Comparison of ENCODE assay signal across 8 cellular contexts in genomic region chr18:12038082-12038660, GRCh38. TPM values are rescaled to one million over a fixed set of nuclear protein-coding genes. Genes with fewer than 3 reads are reported as not detected.
DNase-seq lines count a peak whose midpoint lies in the region; ATAC-seq, FAIRE-seq and TF ChIP-seq lines count a peak whose summit lies in the region.

No MANE protein-coding gene starts in this region.

- H3K27ac ChIP-seq in CD4-positive, alpha-beta T cell (ENCODE audit: low read depth, low read length) = no peak overlapping the region
- H3K27ac ChIP-seq in hepatocyte (no peak overlapping the region), small intestine (ENCODE audit: low read depth in 1 of 2, low read length in 1 of 2) (no peak overlapping the region)

- H3K4me3 ChIP-seq in hepatocyte (no peak overlapping the region), small intestine (ENCODE audit: low read depth in 1 of 2, low read length in 2 of 2) (peak overlapping the region; percentile 3 to 57)

- no peak for TF ChIP-seq CTCF in CD4-positive, alpha-beta T cell (IDR thresholded peaks at IDR 0.05)
- no peak for TF ChIP-seq CTCF in hepatocyte (IDR thresholded peaks at IDR 0.05; ENCODE audit: poor library complexity)

- H3K9me3 Mint-ChIP-seq in CD4-positive, alpha-beta T cell = no peaks in the 10 kb centered on the region
- no peaks in the 10 kb centered on the region for H3K9me3 Mint-ChIP-seq in activated naive CD4-positive, alpha-beta T cell treated with anti-CD3 and anti-CD28 coated beads for 36 hours

- no peaks in the 10 kb centered on the region for H3K79me2 ChIP-seq in hepatocyte

- FAIRE-seq in small intestine (lab: Jason Lieb, UNC) (no peak), urothelium cell line (lab: Jason Lieb, UNC) (no peak)

- DNase-seq in CD4-positive, alpha-beta T cell = no peak
- DNase-seq in HPDE6-E6E7 (ENCODE audit: extremely low spot score) = peak; percentile 26
- DNase-seq in activated naive CD4-positive, alpha-beta T cell treated with anti-CD3 and anti-CD28 coated beads for 36 hours = peak; percentile 23
- peak; percentile 48 for DNase-seq in hepatocyte (ENCODE audit: low spot score)
- no peak for DNase-seq in small intestine
- DNase-seq in urothelium cell line (ENCODE audit: low spot score) = no peak
- no peak for DNase-seq in MV-4-11 (lab: John Stamatoyannopoulos, UW)

- no peaks in the 10 kb centered on the region for H3K36me3 Mint-ChIP-seq in CD4-positive, alpha-beta T cell (ENCODE audit: low read depth)
- H3K36me3 Mint-ChIP-seq in activated naive CD4-positive, alpha-beta T cell treated with anti-CD3 and anti-CD28 coated beads for 36 hours (ENCODE audit: low read depth) = no peaks in the 10 kb centered on the region

- H3K27ac Mint-ChIP-seq in CD4-positive, alpha-beta T cell = no peak overlapping the region
- no peak overlapping the region for H3K27ac Mint-ChIP-seq in activated naive CD4-positive, alpha-beta T cell treated with anti-CD3 and anti-CD28 coated beads for 36 hours

- H3K4me3 Mint-ChIP-seq in CD4-positive, alpha-beta T cell = peak overlapping the region; percentile 56
- H3K4me3 Mint-ChIP-seq in activated naive CD4-positive, alpha-beta T cell treated with anti-CD3 and anti-CD28 coated beads for 36 hours = peak overlapping the region; percentile 41

- ATAC-seq in CD4-positive, alpha-beta T cell (ENCODE audit: poor library complexity) = peak; percentile 15
- ATAC-seq in GM21528 (IDR thresholded peaks at IDR 0.05; ENCODE audit: low FRiP score, unreplicated experiment) = no peak

- peak overlapping the region; percentile 98 for H3K4me2 ChIP-seq in hepatocyte

- no peaks in the 10 kb centered on the region for H3K9me3 ChIP-seq in CD4-positive, alpha-beta T cell (ENCODE audit: control insufficient read depth, low read length)
- no peaks in the 10 kb centered on the region for H3K9me3 ChIP-seq in hepatocyte (ENCODE audit: low read depth)
- H3K9me3 ChIP-seq in small intestine (ENCODE audit: control insufficient read depth, low read depth) = no peaks in the 10 kb centered on the region

- H3K27me3 Mint-ChIP-seq in CD4-positive, alpha-beta T cell = peaks cover 23% of the 10 kb centered on the region
- H3K27me3 Mint-ChIP-seq in activated naive CD4-positive, alpha-beta T cell treated with anti-CD3 and anti-CD28 coated beads for 36 hours (ENCODE audit: low read depth) = peaks cover 5% of the 10 kb centered on the region

- POLR2A ChIA-PET in CD4-positive, alpha-beta T cell (lab: Charles Lee) = no interaction called here

- CTCF ChIA-PET in CD4-positive, alpha-beta T cell (lab: Charles Lee) = interaction anchor here (2.2 to 2.7 kb wide), 2 partner anchors 100 to 305 kb away, joined by 12 to 15 read pairs; no protein-coding TSS in a partner anchor
- CTCF ChIA-PET in activated naive CD4-positive, alpha-beta T cell treated with anti-CD3 and anti-CD28 coated beads for 36 hours (lab: Charles Lee) = interaction anchor here (0.6 to 11.1 kb wide), 17 partner anchors 8 to 382 kb away, joined by 3 to 115 read pairs (median 4); partner anchors contain the start of gene IMPA2

- peaks cover 5% of the 10 kb centered on the region for H3K4me1 Mint-ChIP-seq in CD4-positive, alpha-beta T cell (ENCODE audit: low read depth)
- H3K4me1 Mint-ChIP-seq in activated naive CD4-positive, alpha-beta T cell treated with anti-CD3 and anti-CD28 coated beads for 36 hours (ENCODE audit: low read depth) = peaks cover 10% of the 10 kb centered on the region

- H3K36me3 ChIP-seq in hepatocyte (replicated peaks; ENCODE audit: insufficient read depth, low read depth) = no peaks in the 10 kb centered on the region
- H3K36me3 ChIP-seq in small intestine (ENCODE audit: control insufficient read depth in 2 of 2, insufficient read depth in 2 of 2, low read length in 2 of 2) = no peaks in the 10 kb centered on the region

- WGBS in hepatocyte (ENCODE audit: low lambda C conversion rate, missing lambda C conversion rate) = 25% methylated on average over 27 of the region's 30 CpGs
- WGBS in small intestine, 3 donors = 21 to 30% (median 26%) methylated on average over 18 to 30 of the region's 30 CpGs

- no peaks in the 10 kb centered on the region for H3K9me2 ChIP-seq in hepatocyte (replicated peaks; ENCODE audit: insufficient read depth)

- H3K4me1 ChIP-seq in hepatocyte (ENCODE audit: insufficient read depth) = no peaks in the 10 kb centered on the region
- H3K4me1 ChIP-seq in small intestine (ENCODE audit: control insufficient read depth in 2 of 2, insufficient read depth in 1 of 2, low read depth in 1 of 2, low read length in 1 of 2) = no peaks in the 10 kb centered on the region

- no peaks in the 10 kb centered on the region for H4K20me1 ChIP-seq in hepatocyte (ENCODE audit: insufficient read depth, poor library complexity, severe bottlenecking)

- intact Hi-C loops in CD4-positive, alpha-beta T cell (cut with DNase I, micrococcal nuclease) = loop anchor here (2.0 to 5.0 kb wide), 4 partner anchors 305 to 1187 kb away; no protein-coding TSS in a partner anchor
- intact Hi-C loops in activated naive CD4-positive, alpha-beta T cell treated with anti-CD3 and anti-CD28 coated beads for 36 hours (cut with micrococcal nuclease) = loop anchor here (1.0 to 10.0 kb wide), 3 partner anchors 187 to 1183 kb away; partner anchors contain the start of gene CHMP1B

- H3K27me3 ChIP-seq in CD4-positive, alpha-beta T cell (ENCODE audit: control insufficient read depth, insufficient read depth, low read length) = peaks cover 15% of the 10 kb centered on the region
- H3K27me3 ChIP-seq in hepatocyte = no peaks in the 10 kb centered on the region
- H3K27me3 ChIP-seq in small intestine (ENCODE audit: control insufficient read depth in 2 of 2, insufficient read depth in 2 of 2, low read length in 2 of 2) = no peaks in the 10 kb centered on the region

- peak overlapping the region; percentile 82 for H2AFZ ChIP-seq in hepatocyte

RNA-seq across cellular contexts. Expression of gene ANKRD62, which starts 55.5 kb away (rescaled TPM):
- total RNA-seq in CD4-positive, alpha-beta T cell = not detected
- total RNA-seq in activated naive CD4-positive, alpha-beta T cell treated with anti-CD3 and anti-CD28 coated beads for 36 hours = not detected
- not detected in 2 replicates for total RNA-seq in hepatocyte
- not detected in 2 replicates for polyA plus RNA-seq in hepatocyte
- polyA plus RNA-seq in small intestine = under 1 TPM in 1 of 3 donors, not detected in 2; 0.27 TPM

RNA-seq across cellular contexts. Expression of gene IMPA2, which starts 56.9 kb away (rescaled TPM):
- 1 to 10 TPM; 1.7 to 2.5 TPM for total RNA-seq in CD4-positive, alpha-beta T cell
- total RNA-seq in activated naive CD4-positive, alpha-beta T cell treated with anti-CD3 and anti-CD28 coated beads for 36 hours = 10 to 100 TPM; 23.6 to 28.9 TPM
- 72.4 and 75.6 TPM in 2 replicates for total RNA-seq in hepatocyte
- polyA plus RNA-seq in hepatocyte (116 and 130 TPM in 2 replicates), small intestine (10 to 100 TPM; 22.6 to 58.3 (median 26.7) TPM)

Comparison
In these comparisons a context has a peak if more than half of its experiments do, and no peak if none do; other contexts are left out.
1. DNase-seq: peak in HPDE6-E6E7 (single experiment), activated naive CD4-positive, alpha-beta T cell treated with anti-CD3 and anti-CD28 coated beads for 36 hours (single experiment) and hepatocyte (single experiment); none in CD4-positive, alpha-beta T cell (0 of 10), small intestine (single experiment), urothelium cell line (single experiment) and MV-4-11 (single experiment).
2. RNA of gene IMPA2, which starts 56.9 kb away (total RNA-seq): 72.4 to 75.6 TPM in hepatocyte and 23.6 to 28.9 TPM in activated naive CD4-positive, alpha-beta T cell treated with anti-CD3 and anti-CD28 coated beads for 36 hours; 1.7 to 2.5 TPM in CD4-positive, alpha-beta T cell; every median in the first group is over 4 times any median in the second.